27 cellular contexts compared by ENCODE assay signal in the genomic region with DNA sequence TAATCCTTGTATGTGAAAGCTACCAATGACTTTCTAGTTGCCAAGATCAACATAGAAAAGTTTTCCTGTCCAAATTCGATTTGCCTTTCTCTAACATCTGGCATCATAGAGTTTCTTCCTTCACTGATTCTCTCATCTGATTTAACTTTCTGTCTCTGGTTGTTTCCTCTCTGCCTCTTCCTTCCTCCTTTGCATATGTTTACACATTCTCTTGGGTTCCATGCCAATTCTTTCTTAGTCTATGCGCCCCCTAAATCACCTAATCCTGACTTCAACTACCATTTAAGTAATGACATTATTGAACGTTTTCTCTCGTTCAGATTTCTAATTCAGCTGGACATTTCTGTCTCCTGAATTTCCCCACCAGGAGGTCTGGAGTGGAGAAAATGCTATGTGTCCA.
"Had no signal": no experiment of that assay in that cellular context is flagged by ENCODE, and none has a peak within 500 bp of the region (broad histone marks: within the 10 kb centered on the region; RNA-seq: fewer than 3 reads in every experiment).

No MANE protein-coding gene starts in this region.

- H3K27ac Mint-ChIP-seq: activated naive CD8-positive, alpha-beta T cell treated with anti-CD3 and anti-CD28 coated beads for 36 hours; activated T-cell treated with anti-CD3 and anti-CD28 coated beads, Interleukin-2, amount 50 U/mL, for 72 hours; mesothelial cell of epicardium; nephron progenitor cell; progenitor cell of endocrine pancreas had no signal

- H3K9me3 Mint-ChIP-seq: activated naive CD8-positive, alpha-beta T cell treated with anti-CD3 and anti-CD28 coated beads for 36 hours; activated T-cell treated with anti-CD3 and anti-CD28 coated beads, Interleukin-2, amount 50 U/mL, for 72 hours; naive B cell had no signal

- H3K4me3 Mint-ChIP-seq: activated naive CD8-positive, alpha-beta T cell treated with anti-CD3 and anti-CD28 coated beads for 36 hours; activated T-cell treated with anti-CD3 and anti-CD28 coated beads, Interleukin-2, amount 50 U/mL, for 72 hours; mesothelial cell of epicardium; naive B cell; nephron progenitor cell had no signal

- H3K36me3 Mint-ChIP-seq: activated naive CD8-positive, alpha-beta T cell treated with anti-CD3 and anti-CD28 coated beads for 36 hours; naive B cell had no signal

- ATAC-seq: activated T-cell treated with anti-CD3 and anti-CD28 coated beads, Interleukin-2, amount 50 U/mL, for 72 hours; body of pancreas; gastroesophageal sphincter; left cardiac atrium; right lobe of liver; stimulated activated naive CD8-positive, alpha-beta T cell treated with anti-CD3 and anti-CD28 coated beads, Interleukin-15, Interleukin-2, amounts not matched to agents 100 U/mL and 50 U/mL, for 24 hours had no signal

- H3K27me3 Mint-ChIP-seq: progenitor cell of endocrine pancreas had no signal

- DNase-seq: activated CD4-positive, alpha-beta T cell treated with anti-CD3 and anti-CD28 coated beads for 4 hours; activated CD4-positive, alpha-beta T cell treated with anti-CD3 and anti-CD28 coated beads, Interleukin-2, amount 50 U/mL, for 4 hours; activated CD4-positive, CD25-positive, alpha-beta regulatory T cell; activated naive CD4-positive, alpha-beta T cell; activated naive CD8-positive, alpha-beta T cell treated with anti-CD3 and anti-CD28 coated beads for 36 hours; activated T-cell treated with anti-CD3 and anti-CD28 coated beads for 4 hours; activated T-cell treated with anti-CD3 and anti-CD28 coated beads, Interleukin-2, amount 50 U/mL, for 72 hours; adrenal gland; aorta; body of pancreas; colonic mucosa; dorsolateral prefrontal cortex; effector memory CD4-positive, alpha-beta T cell; hippocampal formation; left cardiac atrium; mammary epithelial cell; naive B cell; nephron progenitor cell; ovary; right lobe of liver; stimulated activated CD4-positive, alpha-beta T cell treated with anti-CD3 and anti-CD28 coated beads, Interleukin-4, amount 100 ng/mL, for 1 hour; stimulated activated naive CD8-positive, alpha-beta T cell treated with anti-CD3 and anti-CD28 coated beads, Interleukin-15, Interleukin-2, amounts not matched to agents 100 U/mL and 50 U/mL, for 24 hours; testis; transverse colon had no signal

- H3K4me1 Mint-ChIP-seq: activated naive CD8-positive, alpha-beta T cell treated with anti-CD3 and anti-CD28 coated beads for 36 hours had no signal
